In genomic region chr21:30320215-30320614, GRCh38 we compare ENCODE assay signal across 43 cellular contexts. TPM values are rescaled to one million over a fixed set of nuclear protein-coding genes. Genes with fewer than 3 reads are reported as not detected.
"Had no signal": no experiment of that assay in that cellular context is flagged by ENCODE, and none has a peak within 500 bp of the region (broad histone marks: within the 10 kb centered on the region; RNA-seq: fewer than 3 reads in every experiment).

Gene KRTAP26-1 (minus strand): TSS chr21:30320315. CDS start chr21:30320035, 280 bp downstream.

- H3K9me3 ChIP-seq: adrenal gland, ascending aorta, body of pancreas, breast epithelium had no signal

- H3K4me3 ChIP-seq: adrenal gland, ascending aorta, body of pancreas, breast epithelium, cardiac muscle cell had no signal

- H3K36me3 ChIP-seq: adrenal gland, ascending aorta, brain microvascular endothelial cell, breast epithelium, cardiac muscle cell had no signal

- H3K36me3 Mint-ChIP-seq: activated naive CD4-positive, alpha-beta T cell treated with anti-CD3 and anti-CD28 coated beads, Interleukin-2, amount 10 ng/mL, durations not matched to agents 7 days and 5 days; activated naive CD4-positive, alpha-beta T cell treated with anti-CD3 and anti-CD28 coated beads, Interleukin-2, amount 50 U/mL, for 24 hours; activated naive CD4-positive, alpha-beta T cell treated with anti-CD3 and anti-CD28 coated beads, Interleukin-2, amount 50 U/mL, for 72 hours; activated naive CD8-positive, alpha-beta T cell; activated naive CD8-positive, alpha-beta T cell treated with anti-CD3 and anti-CD28 coated beads for 36 hours; activated naive CD8-positive, alpha-beta T cell treated with anti-CD3 and anti-CD28 coated beads, Interleukin-2, amount 10 ng/mL, durations not matched to agents 7 days and 5 days; brain had no signal

- H3K9me3 Mint-ChIP-seq: activated naive CD4-positive, alpha-beta T cell treated with anti-CD3 and anti-CD28 coated beads for 36 hours; activated naive CD4-positive, alpha-beta T cell treated with anti-CD3 and anti-CD28 coated beads, Interleukin-2, amount 10 ng/mL, durations not matched to agents 7 days and 5 days; activated naive CD4-positive, alpha-beta T cell treated with anti-CD3 and anti-CD28 coated beads, Interleukin-2, amount 50 U/mL, for 72 hours; activated naive CD8-positive, alpha-beta T cell treated with anti-CD3 and anti-CD28 coated beads, Interleukin-2, amount 10 ng/mL, durations not matched to agents 7 days and 5 days; activated naive CD8-positive, alpha-beta T cell treated with anti-CD3 and anti-CD28 coated beads, Interleukin-2, amount 50 U/mL, for 24 hours; activated T-cell treated with anti-CD3 and anti-CD28 coated beads, Interleukin-2, amount 50 U/mL, for 24 hours; activated T-cell treated with anti-CD3 and anti-CD28 coated beads, Interleukin-2, amount 50 U/mL, for 4 hours; activated T-helper 1 cell treated with anti-CD3 and anti-CD28 coated beads, Interleukin-12 subunit alpha, Interleukin-12 subunit beta, Interleukin-2, Interleukin-4 antibody, amounts not matched to agents 30 ng/mL and 10 ng/mL and 1 ng/mL, durations not matched to agents 14 hours and 24 hours and 36 hours; activated T-helper 2 cell treated with anti-CD3 and anti-CD28 coated beads, Interferon-gamma antibody, Interleukin-2, Interleukin-4, amounts not matched to agents 10 μg/mL and 5 μg/mL and 100 μg/mL, durations not matched to agents 14 hours and 24 hours and 36 hours had no signal

- H3K4me1 ChIP-seq: adrenal gland, ascending aorta, body of pancreas, breast epithelium had no signal

- DNase-seq: activated effector memory CD4-positive, alpha-beta T cell treated with Interleukin-2 at 50 U/mL for 16 hours; activated gamma-delta T cell; activated gamma-delta T cell treated with Interleukin-2 at 50 U/mL for 16 hours; activated naive CD4-positive, alpha-beta T cell; activated naive CD4-positive, alpha-beta T cell treated with anti-CD3 and anti-CD28 coated beads for 36 hours; activated naive CD4-positive, alpha-beta T cell treated with anti-CD3 and anti-CD28 coated beads, Interleukin-2, amount 10 ng/mL, durations not matched to agents 7 days and 5 days; activated naive CD4-positive, alpha-beta T cell treated with anti-CD3 and anti-CD28 coated beads, Interleukin-2, amount 50 U/mL, for 16 hours; activated naive CD4-positive, alpha-beta T cell treated with Interleukin-2 at 50 U/mL for 16 hours; activated naive CD8-positive, alpha-beta T cell treated with anti-CD3 and anti-CD28 coated beads for 36 hours; activated naive CD8-positive, alpha-beta T cell treated with anti-CD3 and anti-CD28 coated beads, Interleukin-2, amount 10 ng/mL, durations not matched to agents 7 days and 5 days; activated naive CD8-positive, alpha-beta T cell treated with anti-CD3 and anti-CD28 coated beads, Interleukin-2, amount 50 U/mL, for 24 hours; activated T-cell treated with anti-CD3 and anti-CD28 coated beads for 4 hours; activated T-cell treated with anti-CD3 and anti-CD28 coated beads, Interleukin-2, amount 50 U/mL, for 1 hour; activated T-cell treated with anti-CD3 and anti-CD28 coated beads, Interleukin-2, amount 50 U/mL, for 24 hours; activated T-cell treated with anti-CD3 and anti-CD28 coated beads, Interleukin-2, amount 50 U/mL, for 4 hours; activated T-cell treated with anti-CD3 and anti-CD28 coated beads, Interleukin-2, amount 50 U/mL, for 48 hours; activated T-cell treated with anti-CD3 and anti-CD28 coated beads, Interleukin-2, amount 50 U/mL, for 72 hours; adrenal gland; amniotic stem cell; amygdala; aorta; body of pancreas; brain microvascular endothelial cell; caudate nucleus; central memory CD4-positive, alpha-beta T cell; cerebellar nuclear complex had no signal

- H3K27ac Mint-ChIP-seq: activated naive CD4-positive, alpha-beta T cell treated with anti-CD3 and anti-CD28 coated beads for 36 hours; activated naive CD4-positive, alpha-beta T cell treated with anti-CD3 and anti-CD28 coated beads, Interleukin-2, amount 10 ng/mL, durations not matched to agents 7 days and 5 days; activated naive CD4-positive, alpha-beta T cell treated with anti-CD3 and anti-CD28 coated beads, Interleukin-2, amount 50 U/mL, for 24 hours; activated naive CD4-positive, alpha-beta T cell treated with anti-CD3 and anti-CD28 coated beads, Interleukin-2, amount 50 U/mL, for 72 hours; activated naive CD8-positive, alpha-beta T cell; activated naive CD8-positive, alpha-beta T cell treated with anti-CD3 and anti-CD28 coated beads for 36 hours; activated naive CD8-positive, alpha-beta T cell treated with anti-CD3 and anti-CD28 coated beads, Interleukin-2, amount 10 ng/mL, durations not matched to agents 7 days and 5 days; activated naive CD8-positive, alpha-beta T cell treated with anti-CD3 and anti-CD28 coated beads, Interleukin-2, amount 50 U/mL, for 24 hours; activated T-cell treated with anti-CD3 and anti-CD28 coated beads, Interleukin-2, amount 50 U/mL, for 24 hours; activated T-cell treated with anti-CD3 and anti-CD28 coated beads, Interleukin-2, amount 50 U/mL, for 72 hours; activated T-helper 1 cell treated with anti-CD3 and anti-CD28 coated beads, Interleukin-12 subunit alpha, Interleukin-12 subunit beta, Interleukin-2, Interleukin-4 antibody, amounts not matched to agents 30 ng/mL and 10 ng/mL and 1 ng/mL, durations not matched to agents 14 hours and 24 hours and 36 hours; activated T-helper 17 cell treated with anti-CD3 and anti-CD28 coated beads, Interleukin-2, amount 50 U/mL, for 72 hours; activated T-helper 2 cell treated with anti-CD3 and anti-CD28 coated beads, Interferon-gamma antibody, Interleukin-2, Interleukin-4, amounts not matched to agents 10 μg/mL and 5 μg/mL and 100 μg/mL, durations not matched to agents 14 hours and 24 hours and 36 hours; brain had no signal

- H3K4me1 Mint-ChIP-seq: activated naive CD4-positive, alpha-beta T cell treated with anti-CD3 and anti-CD28 coated beads, Interleukin-2, amount 10 ng/mL, durations not matched to agents 7 days and 5 days; activated naive CD4-positive, alpha-beta T cell treated with anti-CD3 and anti-CD28 coated beads, Interleukin-2, amount 50 U/mL, for 24 hours; activated naive CD8-positive, alpha-beta T cell treated with anti-CD3 and anti-CD28 coated beads for 36 hours; activated naive CD8-positive, alpha-beta T cell treated with anti-CD3 and anti-CD28 coated beads, Interleukin-2, amount 10 ng/mL, durations not matched to agents 7 days and 5 days; activated naive CD8-positive, alpha-beta T cell treated with anti-CD3 and anti-CD28 coated beads, Interleukin-2, amount 50 U/mL, for 24 hours; activated T-helper 17 cell treated with anti-CD3 and anti-CD28 coated beads, Interleukin-2, amount 50 U/mL, for 72 hours; brain; central memory CD8-positive, alpha-beta T cell had no signal

- H3K27me3 ChIP-seq: adrenal gland, ascending aorta, body of pancreas, brain microvascular endothelial cell, breast epithelium, cardiac muscle cell had no signal

- H3K4me3 Mint-ChIP-seq: activated naive CD4-positive, alpha-beta T cell treated with anti-CD3 and anti-CD28 coated beads for 36 hours; activated naive CD4-positive, alpha-beta T cell treated with anti-CD3 and anti-CD28 coated beads, Interleukin-2, amount 10 ng/mL, durations not matched to agents 7 days and 5 days; activated naive CD4-positive, alpha-beta T cell treated with anti-CD3 and anti-CD28 coated beads, Interleukin-2, amount 50 U/mL, for 24 hours; activated naive CD8-positive, alpha-beta T cell; activated naive CD8-positive, alpha-beta T cell treated with anti-CD3 and anti-CD28 coated beads for 36 hours; activated naive CD8-positive, alpha-beta T cell treated with anti-CD3 and anti-CD28 coated beads, Interleukin-2, amount 10 ng/mL, durations not matched to agents 7 days and 5 days; activated naive CD8-positive, alpha-beta T cell treated with anti-CD3 and anti-CD28 coated beads, Interleukin-2, amount 50 U/mL, for 24 hours; activated T-cell treated with anti-CD3 and anti-CD28 coated beads, Interleukin-2, amount 50 U/mL, for 24 hours; activated T-cell treated with anti-CD3 and anti-CD28 coated beads, Interleukin-2, amount 50 U/mL, for 4 hours; activated T-cell treated with anti-CD3 and anti-CD28 coated beads, Interleukin-2, amount 50 U/mL, for 72 hours; activated T-helper 1 cell treated with anti-CD3 and anti-CD28 coated beads, Interleukin-12 subunit alpha, Interleukin-12 subunit beta, Interleukin-2, Interleukin-4 antibody, amounts not matched to agents 30 ng/mL and 10 ng/mL and 1 ng/mL, durations not matched to agents 14 hours and 24 hours and 36 hours; activated T-helper 17 cell treated with anti-CD3 and anti-CD28 coated beads, Interleukin-2, amount 50 U/mL, for 72 hours; brain; central memory CD8-positive, alpha-beta T cell had no signal

- H3K27ac ChIP-seq: adrenal gland, ascending aorta, body of pancreas, brain microvascular endothelial cell, breast epithelium, cardiac muscle cell had no signal

- H3K27me3 Mint-ChIP-seq: activated naive CD4-positive, alpha-beta T cell treated with anti-CD3 and anti-CD28 coated beads, Interleukin-2, amount 10 ng/mL, durations not matched to agents 7 days and 5 days; activated naive CD8-positive, alpha-beta T cell treated with anti-CD3 and anti-CD28 coated beads, Interleukin-2, amount 10 ng/mL, durations not matched to agents 7 days and 5 days; activated naive CD8-positive, alpha-beta T cell treated with anti-CD3 and anti-CD28 coated beads, Interleukin-2, amount 50 U/mL, for 24 hours; activated T-cell treated with anti-CD3 and anti-CD28 coated beads, Interleukin-2, amount 50 U/mL, for 24 hours; central memory CD8-positive, alpha-beta T cell had no signal

RNA-seq across cellular contexts. Expression of gene KRTAP26-1, which starts in this region (rescaled TPM):
- total RNA-seq: activated naive CD4-positive, alpha-beta T cell treated with anti-CD3 and anti-CD28 coated beads for 36 hours; activated naive CD4-positive, alpha-beta T cell treated with anti-CD3 and anti-CD28 coated beads, Interleukin-2, amount 50 U/mL, for 72 hours; activated naive CD8-positive, alpha-beta T cell treated with anti-CD3 and anti-CD28 coated beads for 36 hours; activated naive CD8-positive, alpha-beta T cell treated with anti-CD3 and anti-CD28 coated beads, Interleukin-2, amount 10 ng/mL, durations not matched to agents 7 days and 5 days; activated T-cell treated with anti-CD3 and anti-CD28 coated beads, Interleukin-2, amount 50 U/mL, for 4 hours; activated T-cell treated with anti-CD3 and anti-CD28 coated beads, Interleukin-2, amount 50 U/mL, for 72 hours; activated T-helper 1 cell treated with anti-CD3 and anti-CD28 coated beads, Interleukin-12 subunit alpha, Interleukin-12 subunit beta, Interleukin-2, Interleukin-4 antibody, amounts not matched to agents 30 ng/mL and 10 ng/mL and 1 ng/mL, durations not matched to agents 14 hours and 24 hours and 36 hours; activated T-helper 17 cell treated with anti-CD3 and anti-CD28 coated beads, Interleukin-2, amount 50 U/mL, for 72 hours; activated T-helper 2 cell treated with anti-CD3 and anti-CD28 coated beads, Interferon-gamma antibody, Interleukin-2, Interleukin-4, amounts not matched to agents 10 μg/mL and 5 μg/mL and 100 μg/mL, durations not matched to agents 14 hours and 24 hours and 36 hours; adrenal gland; aorta; ascending aorta; astrocyte; body of pancreas; breast epithelium; bronchial epithelial cell; cardiac muscle cell; cardiac septum; cerebellum; chondrocyte had no signal
- polyA plus RNA-seq: adipose tissue, adrenal gland, aorta, cardiac muscle cell had no signal
